In the genomic region with DNA sequence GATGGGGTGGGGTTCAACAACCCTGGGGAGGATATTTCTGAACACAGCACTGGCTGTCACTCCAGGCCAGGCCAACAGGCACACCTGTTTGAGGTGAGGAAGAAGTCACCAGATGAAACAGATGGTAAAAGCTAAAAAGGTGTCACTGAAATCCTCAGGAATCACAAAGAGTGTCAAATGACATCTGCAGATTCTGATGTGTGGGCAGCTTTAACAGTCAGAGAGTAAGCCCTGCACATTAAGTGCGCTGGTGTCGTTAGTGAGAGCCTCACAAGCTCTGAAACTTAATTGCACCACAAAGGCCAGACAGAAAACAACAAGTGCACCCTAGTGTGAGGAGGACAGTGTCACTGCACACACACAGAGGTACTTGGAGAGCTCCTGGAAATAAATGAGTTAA, we compare ENCODE assay signal across 22 cellular contexts. TPM values are rescaled to one million over a fixed set of nuclear protein-coding genes. Genes with fewer than 3 reads are reported as not detected.
DNase-seq lines count a peak whose midpoint lies in the region; TF ChIP-seq lines count a peak whose summit lies in the region.
"Had no signal": no experiment of that assay in that cellular context is flagged by ENCODE, and none has a peak within 500 bp of the region (broad histone marks: within the 10 kb centered on the region; RNA-seq: fewer than 3 reads in every experiment).

No MANE protein-coding gene starts in this region.

- H3K9ac ChIP-seq in Karpas-422 (ENCODE audit: low read length), result no peak overlapping the region

- H2AFZ ChIP-seq in Karpas-422 (ENCODE audit: low read length) (no peak overlapping the region), OCI-LY7 (ENCODE audit: low read length) (no peak overlapping the region)

- TF ChIP-seq CTCF in OCI-LY7 (conservative IDR thresholded peaks at IDR 0.05; ENCODE audit: low read length), result no peak

- H3K27ac ChIP-seq in Karpas-422 (ENCODE audit: low read length) (peak overlapping the region; percentile 71), OCI-LY7 (ENCODE audit: low read depth, low read length, poor library complexity, severe bottlenecking) (no peak overlapping the region)
- H3K27ac ChIP-seq: A549, Peyer's patch, SJCRH30 had no signal

- H3K9me2 ChIP-seq in Karpas-422 (replicated peaks; ENCODE audit: insufficient read depth, low read length) (no peaks in the 10 kb centered on the region), OCI-LY7 (ENCODE audit: insufficient read depth, low read length) (0 out of 2 replicates have a peak, but pooled peaks cover under 1% of the 10 kb centered on the region)

- no peaks in the 10 kb centered on the region for H4K20me1 ChIP-seq in Karpas-422 (ENCODE audit: insufficient read depth, low read depth, low read length)
- H4K20me1 ChIP-seq in OCI-LY7 (ENCODE audit: insufficient read depth, low read length), result no peaks in the 10 kb centered on the region

- H3K27me3 ChIP-seq in Karpas-422 (ENCODE audit: low read length), result no peaks in the 10 kb centered on the region
- H3K27me3 ChIP-seq: BE2C, Peyer's patch, SJCRH30 had no signal

- peaks cover 39% of the 10 kb centered on the region for H3K4me1 ChIP-seq in Karpas-422 (ENCODE audit: low read length)
- H3K4me1 ChIP-seq in OCI-LY7 (ENCODE audit: insufficient read depth, low read length, poor library complexity, severe bottlenecking), result peaks cover 22% of the 10 kb centered on the region
- H3K4me1 ChIP-seq: A549, Peyer's patch had no signal

- no TSS peak for BruUV-seq in OCI-LY7 (replicated peaks; lab: Mats Ljungman, UMichigan)

- CTCF ChIA-PET in OCI-LY7 (lab: Charles Lee; ENCODE audit: unreplicated experiment), result interaction anchor here (0.5 to 0.6 kb wide), 2 partner anchors 20 to 161 kb away, joined by 3 to 4 read pairs; no protein-coding TSS in a partner anchor

- H3K9me3 ChIP-seq in Karpas-422 (ENCODE audit: low read length), result no peaks in the 10 kb centered on the region
- no peaks in the 10 kb centered on the region for H3K9me3 ChIP-seq in OCI-LY7 (ENCODE audit: low read length)
- H3K9me3 ChIP-seq: A549, BE2C, HAP-1, Peyer's patch had no signal

- H3K79me2 ChIP-seq in Karpas-422 (ENCODE audit: low read length) (no peaks in the 10 kb centered on the region), OCI-LY7 (ENCODE audit: insufficient read depth, low read depth, low read length) (no peaks in the 10 kb centered on the region)

- intact Hi-C loops in OCI-LY7 (cut with micrococcal nuclease; ENCODE audit: unreplicated experiment), result no loop called here

- H3K36me3 ChIP-seq in Karpas-422 (ENCODE audit: insufficient read depth, low read length) (no peaks in the 10 kb centered on the region), OCI-LY7 (ENCODE audit: insufficient read depth, low read length) (no peaks in the 10 kb centered on the region)
- H3K36me3 ChIP-seq: BE2C, HAP-1, Peyer's patch, SJCRH30 had no signal

- H3K4me2 ChIP-seq in Karpas-422 (ENCODE audit: low read depth, low read length, poor library complexity, severe bottlenecking) (peak overlapping the region; percentile 40), OCI-LY7 (ENCODE audit: low read length) (peak overlapping the region; percentile 22; the same call in 1 of the 2 replicates)
- H3K4me2 ChIP-seq: A549 had no signal

- H3K4me3 ChIP-seq in Karpas-422 (ENCODE audit: low read length), result no peak overlapping the region
- H3K4me3 ChIP-seq in OCI-LY7 (ENCODE audit: low read depth, low read length, poor library complexity, severe bottlenecking), result no peak overlapping the region
- H3K4me3 ChIP-seq: A549, HAP-1, Peyer's patch, SJCRH30 had no signal

- DNase-seq in Karpas-422 (peak; percentile 43), NCI-H2171 (lab: John Stamatoyannopoulos, UW) (peak; percentile 67), OCI-LY7 (ENCODE audit: low spot score) (peak; percentile 24), myocyte (ENCODE audit: low read depth) (peak; percentile 55), KG1 (lab: John Stamatoyannopoulos, UW) (no peak), NCI-H226 (no peak), hypothalamus (lab: John Stamatoyannopoulos, UW) (no peak)
- DNase-seq in activated CD4-positive, CD25-positive, alpha-beta regulatory T cell (lab: John Stamatoyannopoulos, UW), result no peak
- DNase-seq: BE2C; CD4-positive, CD25-positive, alpha-beta regulatory T cell; EL; GF-D8; NCI-H1694; NCI-H2081; NCI-H345; NCI-H526; NK-92 treated with Interleukin-12 subunit alpha and Interleukin-12 subunit beta, amount 100 ng/mL, for 24 hours; Peyer's patch; SJCRH30; T-cell had no signal

- POLR2A ChIA-PET in OCI-LY7 (lab: Charles Lee), result interaction anchor here (0.7 to 2.1 kb wide), 9 partner anchors 8 to 403 kb away, joined by 3 to 10 read pairs (median 5); partner anchors contain the start of genes CASP8, STRADB and TRAK2

RNA-seq across cellular contexts. Expression of gene FLACC1, which starts 13.6 kb away (rescaled TPM):
- 0.18 and 13.2 TPM in 2 replicates for total RNA-seq in Karpas-422 (2014; rRNA removed; shearing (Covaris generic); ENCODE audit: low replicate concordance)
- 0.10 TPM in 1 of 2 replicates, not detected in the other for total RNA-seq in OCI-LY7 (2014; rRNA removed; shearing (Covaris generic))
- total RNA-seq in OCI-LY7 (2022) (0.85 and 1.2 TPM in 2 replicates), myocyte (1.8 and 2.4 TPM in 2 replicates)
- polyA plus RNA-seq in myocyte (2012), result 1.1 TPM

Comparison
In these comparisons a context has a peak if more than half of its experiments do, and no peak if none do; other contexts are left out.
1. DNase-seq: peak in Karpas-422 (single experiment), NCI-H2171 (single experiment), OCI-LY7 (single experiment) and myocyte (single experiment); none in KG1 (single experiment), NCI-H226 (single experiment), hypothalamus (0 of 51) and activated CD4-positive, CD25-positive, alpha-beta regulatory T cell (0 of 4).